2 cellular contexts compared by ENCODE assay signal in genomic region chr4:150390531-150390910, GRCh38.
TF ChIP-seq lines count a peak whose summit lies in the region.

No MANE protein-coding gene starts in this region.

TF ChIP-seq in IMR-90, 13 proteins besides CTCF, POLR2A, EP300 and RAD21 (continued from another document):
- TF ChIP-seq MAFK (IDR thresholded peaks at IDR 0.05; ENCODE audit: low read depth, low read length): peak; percentile 32; the same call in 1 of the 2 replicates
- TF ChIP-seq BHLHE40 (IDR thresholded peaks at IDR 0.05; ENCODE audit: low read depth, low read length): no peak
- no peak for TF ChIP-seq USF2 (IDR thresholded peaks at IDR 0.05; ENCODE audit: low read depth, low read length)
- no peak for TF ChIP-seq MAZ (IDR thresholded peaks at IDR 0.05; ENCODE audit: borderline replicate concordance, low read depth, low read length)
- TF ChIP-seq CHD1 (IDR thresholded peaks at IDR 0.05; ENCODE audit: low read depth, low read length): no peak
- no peak for TF ChIP-seq MXI1 (IDR thresholded peaks at IDR 0.05; ENCODE audit: borderline replicate concordance, low read depth, low read length)

TF ChIP-seq in GM12878, 131 proteins besides CTCF, POLR2A, EP300 and RAD21 (continued from another document):
- TF ChIP-seq IKZF2 (IDR thresholded peaks at IDR 0.05) (peak; percentile 13 to 39; a peak in 1 of 4 replicates), SREBF1 (IDR thresholded peaks at IDR 0.05; ENCODE audit: low read length) (no peak)
TF ChIP-seq in GM12878: peak in this region for 1.
